ENCODE assay signal across 19 cellular contexts in genomic region chr21:31232344-31232743, GRCh38.
DNase-seq lines count a peak whose midpoint lies in the region; ATAC-seq lines count a peak whose summit lies in the region.
"Had no signal": no experiment of that assay in that cellular context is flagged by ENCODE, and none has a peak within 500 bp of the region (broad histone marks: within the 10 kb centered on the region; RNA-seq: fewer than 3 reads in every experiment).

No MANE protein-coding gene starts in this region.

- H3K27ac ChIP-seq in Karpas-422 (ENCODE audit: low read length), result no peak overlapping the region
- H3K27ac ChIP-seq in effector memory CD4-positive, alpha-beta T cell (ENCODE audit: insufficient read depth, low read length, poor library complexity, severe bottlenecking), result no peak overlapping the region
- H3K27ac ChIP-seq: 22Rv1; A549; BLaER1 treated with 17β-estradiol and CSF1 and Interleukin-3, amounts not matched to agents 10 nM and 100 nM; C4-2B had no signal

- no peaks in the 10 kb centered on the region for H3K9me2 ChIP-seq in Karpas-422 (replicated peaks; ENCODE audit: insufficient read depth, low read length)

- H3K36me3 ChIP-seq in Karpas-422 (ENCODE audit: insufficient read depth, low read length), result no peaks in the 10 kb centered on the region
- H3K36me3 ChIP-seq in effector memory CD4-positive, alpha-beta T cell (ENCODE audit: control insufficient read depth, insufficient read depth, low read length), result no peaks in the 10 kb centered on the region

- H3K9ac ChIP-seq in Karpas-422 (ENCODE audit: low read length), result no peak overlapping the region
- H3K9ac ChIP-seq: BLaER1 treated with 17β-estradiol and CSF1 and Interleukin-3, amounts not matched to agents 10 nM and 100 nM had no signal

- no peak overlapping the region for H3K4me2 ChIP-seq in Karpas-422 (ENCODE audit: low read depth, low read length, poor library complexity, severe bottlenecking)
- H3K4me2 ChIP-seq: A549; BLaER1 treated with 17β-estradiol and CSF1 and Interleukin-3, amounts not matched to agents 10 nM and 100 nM had no signal

- H2AFZ ChIP-seq in Karpas-422 (ENCODE audit: low read length), result no peak overlapping the region

- no peaks in the 10 kb centered on the region for H3K9me3 Mint-ChIP-seq in activated T-cell treated with anti-CD3 and anti-CD28 coated beads, Interleukin-2, amount 50 U/mL, for 24 hours
- H3K9me3 Mint-ChIP-seq: CD4-positive, alpha-beta T cell; CD8-positive, alpha-beta T cell had no signal

- H3K27me3 Mint-ChIP-seq in activated T-cell treated with anti-CD3 and anti-CD28 coated beads, Interleukin-2, amount 50 U/mL, for 24 hours, result no peaks in the 10 kb centered on the region
- H3K27me3 Mint-ChIP-seq: CD4-positive, alpha-beta T cell had no signal

- no peaks in the 10 kb centered on the region for H3K79me2 ChIP-seq in Karpas-422 (ENCODE audit: low read length)

- H3K4me1 Mint-ChIP-seq in activated T-cell treated with anti-CD3 and anti-CD28 coated beads, Interleukin-2, amount 50 U/mL, for 24 hours (ENCODE audit: low read depth), result peaks cover 36% of the 10 kb centered on the region
- H3K4me1 Mint-ChIP-seq: B cell had no signal

- H3K4me1 ChIP-seq in Karpas-422 (ENCODE audit: low read length), result no peaks in the 10 kb centered on the region
- no peaks in the 10 kb centered on the region for H3K4me1 ChIP-seq in effector memory CD4-positive, alpha-beta T cell (ENCODE audit: control insufficient read depth, insufficient read depth, low read length, poor library complexity, severe bottlenecking)
- H3K4me1 ChIP-seq: A549 had no signal

- no peaks in the 10 kb centered on the region for H4K20me1 ChIP-seq in Karpas-422 (ENCODE audit: insufficient read depth, low read depth, low read length)
- H4K20me1 ChIP-seq: BLaER1 treated with 17β-estradiol and CSF1 and Interleukin-3, amounts not matched to agents 10 nM and 100 nM had no signal

- no peak overlapping the region for H3K4me3 Mint-ChIP-seq in activated T-cell treated with anti-CD3 and anti-CD28 coated beads, Interleukin-2, amount 50 U/mL, for 24 hours
- H3K4me3 Mint-ChIP-seq: B cell; CD4-positive, alpha-beta T cell; CD8-positive, alpha-beta T cell had no signal

- H3K27ac Mint-ChIP-seq in activated T-cell treated with anti-CD3 and anti-CD28 coated beads, Interleukin-2, amount 50 U/mL, for 24 hours, result peak overlapping the region; percentile 22
- H3K27ac Mint-ChIP-seq: B cell; CD4-positive, alpha-beta T cell; CD8-positive, alpha-beta T cell had no signal

- no peaks in the 10 kb centered on the region for H3K27me3 ChIP-seq in Karpas-422 (ENCODE audit: low read length)
- H3K27me3 ChIP-seq in effector memory CD4-positive, alpha-beta T cell (replicated peaks; ENCODE audit: control insufficient read depth, insufficient read depth, low read length, poor library complexity, severe bottlenecking), result no peaks in the 10 kb centered on the region
- H3K27me3 ChIP-seq: BLaER1 treated with 17β-estradiol and CSF1 and Interleukin-3, amounts not matched to agents 10 nM and 100 nM had no signal

- no peak for DNase-seq in activated T-cell treated with anti-CD3 and anti-CD28 coated beads, Interleukin-2, amount 50 U/mL, for 24 hours
- no peak for DNase-seq in activated T-cell treated with anti-CD3 and anti-CD28 coated beads, Interleukin-2, amount 50 U/mL, for 1 hour
- DNase-seq in Karpas-422 (peak; percentile 7), left lobe of liver (ENCODE audit: low spot score) (no peak), NCI-H128 (lab: John Stamatoyannopoulos, UW; ENCODE audit: unreplicated experiment) (no peak)
- DNase-seq in effector memory CD4-positive, alpha-beta T cell, result no peak
- DNase-seq: AML-193; CD4-positive, alpha-beta T cell; CD8-positive, alpha-beta T cell; DMS 273 treated with DMSO at 0.1 percent for 48 hours; DMS153; DMS53; DMS79 treated with DMSO at 0.1 percent for 48 hours; GF-D8 had no signal

- H3K9me3 ChIP-seq in Karpas-422 (ENCODE audit: low read length), result no peaks in the 10 kb centered on the region
- H3K9me3 ChIP-seq in effector memory CD4-positive, alpha-beta T cell (ENCODE audit: control insufficient read depth, low read length), result no peaks in the 10 kb centered on the region
- H3K9me3 ChIP-seq: A549 had no signal

- H3K36me3 Mint-ChIP-seq in activated T-cell treated with anti-CD3 and anti-CD28 coated beads, Interleukin-2, amount 50 U/mL, for 24 hours (ENCODE audit: low read depth), result peaks cover 71% of the 10 kb centered on the region
- H3K36me3 Mint-ChIP-seq: CD8-positive, alpha-beta T cell had no signal

- ATAC-seq in left lobe of liver, result peak; percentile 68
- ATAC-seq: A549; CD8-positive, alpha-beta T cell had no signal

- H3K4me3 ChIP-seq in Karpas-422 (ENCODE audit: low read length), result no peak overlapping the region
- no peak overlapping the region for H3K4me3 ChIP-seq in effector memory CD4-positive, alpha-beta T cell (ENCODE audit: insufficient read depth, low read depth, low read length, poor library complexity, severe bottlenecking)
- H3K4me3 ChIP-seq: A549; BLaER1 treated with 17β-estradiol and CSF1 and Interleukin-3, amounts not matched to agents 10 nM and 100 nM had no signal
